In genomic region chr20:462199-462991, GRCh38 we compare ENCODE assay signal across 8 cellular contexts. TPM values are rescaled to one million over a fixed set of nuclear protein-coding genes. Genes with fewer than 3 reads are reported as not detected.
DNase-seq lines count a peak whose midpoint lies in the region; ATAC-seq and TF ChIP-seq lines count a peak whose summit lies in the region.

TBC1D20 (minus strand) TSS chr20:462533; CDS start chr20:462405, 128 bp downstream.

- peak; percentile 35; the same call in 1 of the 2 replicates for TF ChIP-seq RAD21 in Ishikawa (IDR thresholded peaks at IDR 0.05; ENCODE audit: low read depth)

- DNase-seq in DMS53 (lab: John Stamatoyannopoulos, UW): peak; percentile 95
- DNase-seq in OCI-M1 (lab: John Stamatoyannopoulos, UW): peak; percentile 97
- peak; percentile 76 for DNase-seq in activated T-cell treated with anti-CD3 and anti-CD28 coated beads for 24 hours (ENCODE audit: low read depth)
- DNase-seq in epithelial cell of proximal tubule (ENCODE audit: low read depth): no peak
- DNase-seq in mucosa of gallbladder (ENCODE audit: low spot score): peak; percentile 88
- DNase-seq in stimulated activated CD8-positive, alpha-beta memory T cell treated with anti-CD3 and anti-CD28 coated beads, Interleukin-4, amount 100 ng/mL, for 4 hours (ENCODE audit: low read depth in 2 of 2, low spot score in 1 of 2): peak; percentile 51 to 74

- ATAC-seq in GM21619 (IDR thresholded peaks at IDR 0.05; ENCODE audit: unreplicated experiment): peak; percentile 94

- no peak for TF ChIP-seq EP300 in Ishikawa (IDR thresholded peaks at IDR 0.05; ENCODE audit: borderline replicate concordance)

- peak; percentile 27 for TF ChIP-seq CTCF in epithelial cell of proximal tubule (conservative IDR thresholded peaks at IDR 0.05; ENCODE audit: low read depth, low read length)

- H3K4me3 ChIP-seq in epithelial cell of proximal tubule (ENCODE audit: low read depth, low read length): peak within 1 kb of the TSS; percentile 81

TF ChIP-seq in Ishikawa, 13 proteins besides CTCF, POLR2A, EP300 and RAD21:
- TF ChIP-seq USF1 (IDR thresholded peaks at IDR 0.05) (peak; percentile 95), CEBPB (IDR thresholded peaks at IDR 0.05) (no peak), REST (IDR thresholded peaks at IDR 0.05; ENCODE audit: low read depth) (no peak; the same call in 1 of the 2 replicates), CREB1 (IDR thresholded peaks at IDR 0.05; ENCODE audit: low read depth) (no peak), MAX (IDR thresholded peaks at IDR 0.05) (peak; percentile 94), TAF1 (IDR thresholded peaks at IDR 0.05; ENCODE audit: low read depth) (peak; percentile 61; the same call in 1 of the 2 replicates), TEAD4 (IDR thresholded peaks at IDR 0.05) (no peak), NFIC (IDR thresholded peaks at IDR 0.05) (no peak), FOXM1 (IDR thresholded peaks at IDR 0.05; ENCODE audit: borderline replicate concordance, low read depth) (no peak), YY1 (IDR thresholded peaks at IDR 0.05; ENCODE audit: low read depth) (0 out of 2 replicates have a peak, but pooled peaks have one; percentile 25), ZBTB7A (IDR thresholded peaks at IDR 0.05; ENCODE audit: low read depth) (0 out of 2 replicates have a peak, but pooled peaks have one; percentile 13), TCF12 (IDR thresholded peaks at IDR 0.05; ENCODE audit: low read depth) (no peak), EGR1 (IDR thresholded peaks at IDR 0.05) (0 out of 2 replicates have a peak, but pooled peaks have one; percentile 9)

RNA-seq across cellular contexts. Expression of gene TBC1D20, which starts in this region (rescaled TPM):
- total RNA-seq in epithelial cell of proximal tubule: 16.4 and 18.2 TPM in 2 replicates
- 36.9 TPM for total RNA-seq in mucosa of gallbladder
